Comparison of ENCODE assay signal across 15 cellular contexts in genomic region chr19:33948651-33949335, GRCh38.
"Had no signal": no experiment of that assay in that cellular context is flagged by ENCODE, and none has a peak within 500 bp of the region (broad histone marks: within the 10 kb centered on the region; RNA-seq: fewer than 3 reads in every experiment).

No MANE protein-coding gene starts in this region.

- H3K27ac Mint-ChIP-seq: naive thymus-derived CD4-positive, alpha-beta T cell had no signal

- H3K4me3 Mint-ChIP-seq: naive thymus-derived CD4-positive, alpha-beta T cell; neural crest cell had no signal

- H2AFZ ChIP-seq: parathyroid adenoma had no signal

- H3K36me3 Mint-ChIP-seq: naive thymus-derived CD4-positive, alpha-beta T cell had no signal

- ATAC-seq: left colon; naive thymus-derived CD4-positive, alpha-beta T cell had no signal

- H3K4me1 ChIP-seq: parathyroid adenoma, prostate gland, right lobe of liver, vagina had no signal

- H3K9me3 Mint-ChIP-seq: neural crest cell had no signal

- H3K27ac ChIP-seq: parathyroid adenoma, prostate gland, right lobe of liver, vagina had no signal

- H3K36me3 ChIP-seq: prostate gland, right lobe of liver, vagina had no signal

- H3K27me3 ChIP-seq: right lobe of liver, vagina had no signal

- H3K9ac ChIP-seq: parathyroid adenoma had no signal

- H3K9me3 ChIP-seq: prostate gland, right lobe of liver, vagina had no signal

- H3K4me1 Mint-ChIP-seq: naive thymus-derived CD4-positive, alpha-beta T cell; neural crest cell had no signal

- DNase-seq: dermis blood vessel endothelial cell; effector CD4-positive, alpha-beta T cell; left colon; mesendoderm; naive thymus-derived CD4-positive, alpha-beta T cell; nucleus accumbens; right lobe of liver; stimulated activated CD4-positive, alpha-beta T cell treated with anti-CD3 and anti-CD28 coated beads, Interleukin-15, amount 100 ng/mL, for 24 hours; stimulated activated CD4-positive, alpha-beta T cell treated with anti-CD3 and anti-CD28 coated beads, Interleukin-2, amount 100 ng/mL, for 24 hours; stimulated activated naive CD4-positive, alpha-beta T cell treated with Interleukin-2 at 50 U/mL for 16 hours; trophoblast cell had no signal

- H3K4me3 ChIP-seq: prostate gland, right lobe of liver, vagina had no signal
